ENCODE assay signal across 14 cellular contexts in genomic region chr13:110329798-110330461, GRCh38. TPM values are rescaled to one million over a fixed set of nuclear protein-coding genes. Genes with fewer than 3 reads are reported as not detected.
DNase-seq lines count a peak whose midpoint lies in the region; ATAC-seq and TF ChIP-seq lines count a peak whose summit lies in the region.
"Had no signal": no experiment of that assay in that cellular context is flagged by ENCODE, and none has a peak within 500 bp of the region (broad histone marks: within the 10 kb centered on the region; RNA-seq: fewer than 3 reads in every experiment).

No MANE protein-coding gene starts in this region.

- H3K4me1 ChIP-seq in IMR-90 (ENCODE audit: control insufficient read depth, insufficient read depth, low read length) = peaks cover 57% of the 10 kb centered on the region
- peaks cover 7 to 17% of the 10 kb centered on the region in 2 donors for H3K4me1 ChIP-seq in left lung
- H3K4me1 ChIP-seq in stomach smooth muscle (ENCODE audit: control insufficient read depth, insufficient read depth, low read length) = peaks cover 81% of the 10 kb centered on the region

- H3K4me3 ChIP-seq in IMR-90 (ENCODE audit: insufficient read depth, low read depth, low read length) = peak overlapping the region; percentile 1; the same call in 1 of the 2 replicates
- peak overlapping the region; percentile 57 for H3K4me3 ChIP-seq in coronary artery
- no peak overlapping the region for H3K4me3 ChIP-seq in left lung
- H3K4me3 ChIP-seq in stomach smooth muscle (ENCODE audit: low read length in 2 of 2) = peak overlapping the region; percentile 41 to 58
- no peak overlapping the region for H3K4me3 ChIP-seq in lower leg skin (ENCODE audit: low read depth, poor library complexity, severe bottlenecking)

- WGBS in IMR-90 (ENCODE audit: extremely low coverage in 2 of 2, insufficient read length in 1 of 2), 2 experiments = 40% methylated on average over 1 of the region's 21 CpGs; no CpG with 5 or more reads in 1 of the 2 experiments
- WGBS in lower leg skin, 2 donors = 84 to 85% methylated on average over 21 of the region's 21 CpGs

- peak overlapping the region; percentile 13; the same call in 2 of the 3 replicates for H2BK15ac ChIP-seq in IMR-90 (ENCODE audit: low read depth, low read length)

- ATAC-seq in IMR-90 (ENCODE audit: low read depth) (peak; percentile 43), left lung (no peak), GM19452 (IDR thresholded peaks at IDR 0.05; ENCODE audit: unreplicated experiment) (no peak), HG02588 (IDR thresholded peaks at IDR 0.05; ENCODE audit: unreplicated experiment) (no peak)

- peaks cover 36 to 90% of the 10 kb centered on the region in 2 experiments for H3K79me1 ChIP-seq in IMR-90 (ENCODE audit: low read depth in 1 of 2, low read length in 2 of 2)

- dilution Hi-C loops in IMR-90 (cut with HindIII; ENCODE audit: low sequenced_read_pairs, unreplicated experiment) = no loop called here

- peak overlapping the region; percentile 90 for H3K4ac ChIP-seq in IMR-90 (ENCODE audit: low read depth, low read length)

- H3K27me3 Mint-ChIP-seq in type B pancreatic cell = peaks cover 3% of the 10 kb centered on the region

- peak overlapping the region; percentile 93; the same call in 1 of the 2 replicates for H2AK5ac ChIP-seq in IMR-90 (ENCODE audit: low read depth, low read length)

- no peak; the same call in 1 of the 2 replicates for TF ChIP-seq RAD21 in IMR-90 (IDR thresholded peaks at IDR 0.05; ENCODE audit: low read length)

- H3K9me3 ChIP-seq in IMR-90 (ENCODE audit: control insufficient read depth, insufficient read depth, low read length) (no peaks in the 10 kb centered on the region), left lung (no peaks in the 10 kb centered on the region), stomach smooth muscle (ENCODE audit: control insufficient read depth in 2 of 2, low read length in 2 of 2) (no peaks in the 10 kb centered on the region)

- peak overlapping the region; percentile 81 for H4K5ac ChIP-seq in IMR-90 (ENCODE audit: low read depth, low read length)

- peak overlapping the region; percentile 45 to 77 for H4K8ac ChIP-seq in IMR-90 (ENCODE audit: low read depth in 2 of 2, low read length in 2 of 2)

- H3K9ac ChIP-seq in IMR-90 (ENCODE audit: low read depth, low read length) (peak overlapping the region; percentile 62; the same call in 1 of the 2 replicates), stomach smooth muscle (ENCODE audit: low read length in 2 of 2) (peak overlapping the region; percentile 44 to 80)

- peak overlapping the region; percentile 95 for H2BK5ac ChIP-seq in IMR-90 (ENCODE audit: low read depth, low read length, poor library complexity, severe bottlenecking)

- peak overlapping the region; percentile 91 for H3K27ac ChIP-seq in IMR-90 (ENCODE audit: insufficient read depth, low read length)
- H3K27ac ChIP-seq in coronary artery = peak overlapping the region; percentile 81 to 89
- peak overlapping the region; percentile 20 to 57 for H3K27ac ChIP-seq in left lung
- H3K27ac ChIP-seq in stomach smooth muscle (ENCODE audit: low read length) = peak overlapping the region; percentile 100
- H3K27ac ChIP-seq: HL-60 had no signal

- TF ChIP-seq CTCF in IMR-90 (conservative IDR thresholded peaks at IDR 0.05; ENCODE audit: low read depth, low read length) = no peak
- no peak for TF ChIP-seq CTCF in coronary artery (IDR thresholded peaks at IDR 0.05)
- TF ChIP-seq CTCF in left lung (IDR thresholded peaks at IDR 0.05) = no peak
- no peak for TF ChIP-seq CTCF in type B pancreatic cell (conservative IDR thresholded peaks at IDR 0.05)
- TF ChIP-seq CTCF in lower leg skin (IDR thresholded peaks at IDR 0.05) = no peak

- H3K4me2 ChIP-seq in IMR-90 (ENCODE audit: low read depth, low read length) = peak overlapping the region; percentile 65

- H3K18ac ChIP-seq in IMR-90 (ENCODE audit: low read depth, low read length) = peak overlapping the region; percentile 79

- H3K23ac ChIP-seq in IMR-90 (ENCODE audit: low read depth, low read length) = peak overlapping the region; percentile 86

- H3K9me1 ChIP-seq in IMR-90 (ENCODE audit: insufficient read depth, low read length) = peaks cover 58% of the 10 kb centered on the region

- peak overlapping the region; percentile 77 for H2AFZ ChIP-seq in IMR-90 (replicated peaks; ENCODE audit: low read length, poor library complexity)

- CTCF ChIA-PET in IMR-90 (lab: Yijun Ruan, JAX) = interaction anchor here (0.5 to 1.2 kb wide), 3 partner anchors 17 to 82 kb away, joined by 3 to 5 read pairs (median 3); no protein-coding TSS in a partner anchor

- DNase-seq in IMR-90 (peak; percentile 93), coronary artery (ENCODE audit: low spot score) (no peak), left lung (no peak), type B pancreatic cell (ENCODE audit: extremely low spot score, unreplicated experiment) (no peak), lower leg skin (ENCODE audit: low spot score in 2 of 2) (no peak)
- DNase-seq: CD4-positive, alpha-beta memory T cell; NCI-H1048; nucleus accumbens had no signal

- peak overlapping the region; percentile 85 for H2BK20ac ChIP-seq in IMR-90 (ENCODE audit: low read depth, low read length)

- peak overlapping the region; percentile 85 for H2AK9ac ChIP-seq in IMR-90 (replicated peaks; ENCODE audit: low read depth, low read length, poor library complexity)

- H3K14ac ChIP-seq in IMR-90 (replicated peaks; ENCODE audit: low read depth, low read length) = peak overlapping the region; percentile 82

- peaks cover 42% of the 10 kb centered on the region for H3K36me3 Mint-ChIP-seq in type B pancreatic cell

- H3K56ac ChIP-seq in IMR-90 (ENCODE audit: extremely low read depth, insufficient read depth, low read length) = peak overlapping the region; percentile 68; the same call in 1 of the 2 replicates

- peak overlapping the region; percentile 89 for H2BK120ac ChIP-seq in IMR-90 (ENCODE audit: low read depth, low read length)

- no peak overlapping the region for H3K27ac Mint-ChIP-seq in type B pancreatic cell
- H3K27ac Mint-ChIP-seq: CD4-positive, alpha-beta memory T cell; T-helper 2 cell treated with Interferon-gamma antibody and Interleukin-4, amounts not matched to agents 5 μg/mL and 100 μg/mL, for 36 hours had no signal

- H4K20me1 ChIP-seq in IMR-90 (ENCODE audit: insufficient read depth, low read length) = peaks cover 54% of the 10 kb centered on the region

- H4K91ac ChIP-seq in IMR-90 (ENCODE audit: insufficient read depth, low read depth, low read length) = peak overlapping the region; percentile 81

- peaks cover 27% of the 10 kb centered on the region for H3K4me1 Mint-ChIP-seq in type B pancreatic cell (ENCODE audit: unreplicated experiment)
- H3K4me1 Mint-ChIP-seq: CD4-positive, alpha-beta memory T cell; central memory CD8-positive, alpha-beta T cell had no signal

- H3K9me3 Mint-ChIP-seq in type B pancreatic cell = peaks cover 5% of the 10 kb centered on the region
- H3K9me3 Mint-ChIP-seq: T-helper 2 cell treated with Interferon-gamma antibody and Interleukin-4, amounts not matched to agents 5 μg/mL and 100 μg/mL, for 36 hours had no signal

- intact Hi-C loops in IMR-90 (cut with micrococcal nuclease) (no loop called here), left lung (cut with DNase I) (no loop called here), lower leg skin (cut with DNase I; ENCODE audit: low total_unique reads) (no loop called here)

- POLR2A ChIA-PET in IMR-90 (lab: Charles Lee; ENCODE audit: unreplicated experiment) = no interaction called here

- H3K4me3 Mint-ChIP-seq in type B pancreatic cell = no peak overlapping the region
- H3K4me3 Mint-ChIP-seq: CD4-positive, alpha-beta memory T cell; central memory CD8-positive, alpha-beta T cell; T-helper 2 cell treated with Interferon-gamma antibody and Interleukin-4, amounts not matched to agents 5 μg/mL and 100 μg/mL, for 36 hours had no signal

- no TSS peak for BruUV-seq in IMR-90 (replicated peaks; lab: Mats Ljungman, UMichigan)

- TF ChIP-seq POLR2A in IMR-90 (IDR thresholded peaks at IDR 0.05; ENCODE audit: low read depth, low read length) (0 out of 2 replicates have a peak, but pooled peaks have one; percentile 6), lower leg skin (IDR thresholded peaks at IDR 0.05) (no peak)

- H3K27me3 ChIP-seq in IMR-90 (ENCODE audit: control insufficient read depth, insufficient read depth, low read length) (no peaks in the 10 kb centered on the region), left lung (no peaks in the 10 kb centered on the region), stomach smooth muscle (ENCODE audit: control insufficient read depth in 1 of 2, insufficient read depth in 2 of 2, low read length in 2 of 2) (no peaks in the 10 kb centered on the region)

- peaks cover 22% of the 10 kb centered on the region for H3K36me3 ChIP-seq in IMR-90 (ENCODE audit: control insufficient read depth, insufficient read depth, low read length)
- no peaks in the 10 kb centered on the region for H3K36me3 ChIP-seq in left lung
- H3K36me3 ChIP-seq in stomach smooth muscle (ENCODE audit: control insufficient read depth in 2 of 2, insufficient read depth in 2 of 2, low read length in 2 of 2) = peaks cover 5 to 11% of the 10 kb centered on the region in 2 donors

- in situ Hi-C loops in IMR-90 (cut with MboI; ENCODE audit: low sequenced_read_pairs) = no loop called here

TF ChIP-seq in IMR-90, 13 proteins besides CTCF, POLR2A, EP300 and RAD21 (continues in another document):
- TF ChIP-seq ELK1 (IDR thresholded peaks at IDR 0.05; ENCODE audit: borderline replicate concordance, low read depth, low read length) = no peak

RNA-seq across cellular contexts. Expression of gene COL4A2, which starts 22.8 kb away (rescaled TPM):
- total RNA-seq in IMR-90 (2012; rRNA removed) (90.7 and 97.5 TPM in 2 replicates), left lung (100 to 1,000 TPM; 343 to 638 TPM), type B pancreatic cell (ENCODE audit: low replicate concordance) (38.6 and 145 TPM in 2 replicates), lower leg skin (100 to 1,000 TPM in 1 of 4 donors, 10 to 100 TPM in 3; 40.8 to 119 (median 58.9) TPM)
- 457 and 533 TPM in 2 replicates for polyA plus RNA-seq in IMR-90 (2012; rRNA removed)
- 220 and 733 TPM in 2 replicates for polyA plus RNA-seq in IMR-90 (2012; cell fraction: cytosol; rRNA removed)
- polyA plus RNA-seq in IMR-90 (2012; cell fraction: nucleus; rRNA removed; ENCODE audit: low replicate concordance) = 553 and 1,147 TPM in 2 replicates
- total RNA-seq: CD4-positive, alpha-beta memory T cell had no signal
- polyA plus RNA-seq: CD4-positive, alpha-beta memory T cell had no signal

RNA-seq across cellular contexts. Expression of gene COL4A1, which starts 23.0 kb away (rescaled TPM):
- total RNA-seq in IMR-90 (2012; rRNA removed) (230 and 263 TPM in 2 replicates), left lung (1,000 to 10,000 TPM in 1 of 2 donors, 100 to 1,000 TPM in 1; 418 to 1,057 TPM), type B pancreatic cell (ENCODE audit: low replicate concordance) (20.4 and 83.6 TPM in 2 replicates), lower leg skin (100 to 1,000 TPM in 1 of 4 donors, 10 to 100 TPM in 3; 41.0 to 105 (median 56.7) TPM)
- polyA plus RNA-seq in IMR-90 (2012; rRNA removed) = 301 and 337 TPM in 2 replicates
- 173 and 272 TPM in 2 replicates for polyA plus RNA-seq in IMR-90 (2012; cell fraction: cytosol; rRNA removed)
- polyA plus RNA-seq in IMR-90 (2012; cell fraction: nucleus; rRNA removed; ENCODE audit: low replicate concordance) = 217 and 287 TPM in 2 replicates
- total RNA-seq: CD4-positive, alpha-beta memory T cell had no signal
- polyA plus RNA-seq: CD4-positive, alpha-beta memory T cell had no signal

Comparison
In these comparisons a context has a peak if more than half of its experiments do, and no peak if none do; other contexts are left out.
1. H3K27ac ChIP-seq: peak in every context shown above with its lines; median percentile 100 in stomach smooth muscle; 91 in IMR-90; 85 in coronary artery; 38 in left lung.
2. H3K4me3 ChIP-seq: peak in IMR-90 (single experiment), coronary artery (single experiment) and stomach smooth muscle (2 of 2); none in left lung (0 of 2) and lower leg skin (single experiment).